Comparison of ENCODE assay signal across 1 cellular context in the genomic region with DNA sequence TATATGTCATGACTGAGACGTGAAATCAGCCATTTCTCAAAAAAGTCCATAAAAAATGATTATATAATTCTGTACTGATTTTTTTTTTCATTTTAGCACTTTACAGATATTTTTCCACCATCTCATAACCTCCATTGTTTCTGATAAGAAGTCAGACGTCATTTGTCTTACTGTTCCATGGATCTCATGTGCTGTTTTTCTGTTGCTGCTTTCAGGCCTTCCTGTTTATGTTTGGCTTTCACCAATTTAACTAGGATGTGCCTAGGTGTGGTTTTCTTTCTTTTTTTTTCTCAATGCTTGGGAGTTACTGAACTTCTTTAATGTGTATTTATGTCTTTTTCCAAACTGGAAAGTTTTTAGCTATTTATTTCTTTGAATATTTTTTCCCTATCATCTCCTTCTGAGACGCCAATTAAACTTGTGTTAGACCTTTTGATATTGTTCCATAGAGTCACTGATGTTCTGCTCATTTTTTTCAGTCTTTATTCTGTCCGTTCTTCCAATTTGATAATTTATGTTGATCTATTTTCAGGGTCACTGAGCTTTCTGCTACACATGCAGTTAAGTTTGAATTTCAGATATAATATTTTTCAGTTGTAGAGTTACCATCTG.
TF ChIP-seq lines count a peak whose summit lies in the region.

No MANE protein-coding gene starts in this region.

TF ChIP-seq in HCT116, 20 proteins besides CTCF, POLR2A, EP300 and RAD21 (continued from another document):
- TF ChIP-seq ZNF274 (IDR thresholded peaks at IDR 0.05; ENCODE audit: low read depth, low read length) (no peak), EGR1 (IDR thresholded peaks at IDR 0.05; ENCODE audit: low read depth) (no peak), JUND (IDR thresholded peaks at IDR 0.05) (no peak)
